18 cellular contexts compared by ENCODE assay signal in genomic region chr5:168591302-168592013, GRCh38. TPM values are rescaled to one million over a fixed set of nuclear protein-coding genes. Genes with fewer than 3 reads are reported as not detected.
DNase-seq lines count a peak whose midpoint lies in the region; ATAC-seq and TF ChIP-seq lines count a peak whose summit lies in the region.
"Had no signal": no experiment of that assay in that cellular context is flagged by ENCODE, and none has a peak within 500 bp of the region (broad histone marks: within the 10 kb centered on the region; RNA-seq: fewer than 3 reads in every experiment).

No MANE protein-coding gene starts in this region.

- intact Hi-C loops in activated CD4-positive, alpha-beta T cell treated with anti-CD3 and anti-CD28 coated beads, Interleukin-2, amount 10 ng/mL, durations not matched to agents 24 days and 14 days (cut with micrococcal nuclease): no loop called here
- intact Hi-C loops in adrenal gland (cut with DNase I) (no loop called here), right lobe of liver (cut with DNase I) (no loop called here)

- no peaks in the 10 kb centered on the region for H3K79me2 ChIP-seq in smooth muscle cell (ENCODE audit: low read depth)

- H3K27me3 Mint-ChIP-seq in activated CD4-positive, alpha-beta T cell treated with anti-CD3 and anti-CD28 coated beads, Interleukin-2, amount 10 ng/mL, durations not matched to agents 24 days and 14 days: peaks cover 35% of the 10 kb centered on the region
- H3K27me3 Mint-ChIP-seq in activated CD8-positive, alpha-beta memory T cell treated with anti-CD3 and anti-CD28 coated beads, Interleukin-2, amount 10 ng/mL, durations not matched to agents 7 days and 5 days: peaks cover 46% of the 10 kb centered on the region

- peak; percentile 3 to 36 (median 20) for ATAC-seq in right lobe of liver
- no peak for ATAC-seq in activated CD8-positive, alpha-beta memory T cell treated with anti-CD3 and anti-CD28 coated beads, Interleukin-2, amount 10 ng/mL, durations not matched to agents 7 days and 5 days
- ATAC-seq: HCT116, K562 had no signal

- no peak overlapping the region for H3K4me3 Mint-ChIP-seq in activated CD4-positive, alpha-beta T cell treated with anti-CD3 and anti-CD28 coated beads, Interleukin-2, amount 10 ng/mL, durations not matched to agents 24 days and 14 days
- H3K4me3 Mint-ChIP-seq in activated CD8-positive, alpha-beta memory T cell treated with anti-CD3 and anti-CD28 coated beads, Interleukin-2, amount 10 ng/mL, durations not matched to agents 7 days and 5 days: no peak overlapping the region

- no peaks in the 10 kb centered on the region for H3K9me3 ChIP-seq in adrenal gland (replicated peaks in 1 of 3)
- no peaks in the 10 kb centered on the region for H3K9me3 ChIP-seq in right lobe of liver
- no peaks in the 10 kb centered on the region for H3K9me3 ChIP-seq in smooth muscle cell (replicated peaks; ENCODE audit: low read depth)
- H3K9me3 ChIP-seq: SJCRH30 had no signal

- H3K27me3 ChIP-seq in adrenal gland (no peaks in the 10 kb centered on the region), right lobe of liver (no peaks in the 10 kb centered on the region), smooth muscle cell (ENCODE audit: low read depth) (no peaks in the 10 kb centered on the region)
- H3K27me3 ChIP-seq: SJCRH30 had no signal

- 60 to 64% (median 61%) methylated on average over 2 of the region's 2 CpGs for WGBS in adrenal gland, 4 donors
- 38% methylated on average over 2 of the region's 2 CpGs for WGBS in right lobe of liver (ENCODE audit: insufficient coverage, low coverage, low lambda C conversion rate, missing lambda C conversion rate)
- WGBS in smooth muscle cell (ENCODE audit: low lambda C conversion rate): 55% methylated on average over 2 of the region's 2 CpGs

- no peaks in the 10 kb centered on the region for H3K4me1 Mint-ChIP-seq in activated CD4-positive, alpha-beta T cell treated with anti-CD3 and anti-CD28 coated beads, Interleukin-2, amount 10 ng/mL, durations not matched to agents 24 days and 14 days
- H3K4me1 Mint-ChIP-seq in activated CD8-positive, alpha-beta memory T cell treated with anti-CD3 and anti-CD28 coated beads, Interleukin-2, amount 10 ng/mL, durations not matched to agents 7 days and 5 days: no peaks in the 10 kb centered on the region

- H3K4me3 ChIP-seq in adrenal gland (no peak overlapping the region), right lobe of liver (peak overlapping the region in 2 of 3 donors; percentile 5 to 14), smooth muscle cell (no peak overlapping the region)
- H3K4me3 ChIP-seq: K562, MG63, SJCRH30 had no signal

- H3K9me3 Mint-ChIP-seq in activated CD4-positive, alpha-beta T cell treated with anti-CD3 and anti-CD28 coated beads, Interleukin-2, amount 10 ng/mL, durations not matched to agents 24 days and 14 days: peaks cover 5% of the 10 kb centered on the region
- H3K9me3 Mint-ChIP-seq in activated CD8-positive, alpha-beta memory T cell treated with anti-CD3 and anti-CD28 coated beads, Interleukin-2, amount 10 ng/mL, durations not matched to agents 7 days and 5 days (ENCODE audit: low read depth): no peaks in the 10 kb centered on the region

- TF ChIP-seq POLR2A in adrenal gland (IDR thresholded peaks at IDR 0.05): no peak
- no peak for TF ChIP-seq POLR2A in right lobe of liver (IDR thresholded peaks at IDR 0.05)

- DNase-seq in activated CD4-positive, alpha-beta T cell treated with anti-CD3 and anti-CD28 coated beads, Interleukin-2, amount 10 ng/mL, durations not matched to agents 24 days and 14 days: peak; percentile 21
- no peak for DNase-seq in activated CD4-positive, alpha-beta T cell treated with anti-CD3 and anti-CD28 coated beads, Interleukin-2, amount 50 U/mL, for 4 hours
- DNase-seq in adrenal gland (no peak), right lobe of liver (no peak), smooth muscle cell (lab: John Stamatoyannopoulos, UW; ENCODE audit: unreplicated experiment) (no peak), glomerular visceral epithelial cell (ENCODE audit: extremely low spot score) (no peak), cerebellum (ENCODE audit: low spot score) (no peak)
- no peak for DNase-seq in activated CD8-positive, alpha-beta memory T cell treated with anti-CD3 and anti-CD28 coated beads, Interleukin-2, amount 10 ng/mL, durations not matched to agents 7 days and 5 days
- DNase-seq: C1 segment of cervical spinal cord, DMS79, MG63, NCI-H1105, NCI-H187, NCI-H446, RPMI8226, SJCRH30 had no signal

- no peak overlapping the region for H3K4me2 ChIP-seq in smooth muscle cell

- no peak overlapping the region for H3K27ac Mint-ChIP-seq in activated CD4-positive, alpha-beta T cell treated with anti-CD3 and anti-CD28 coated beads, Interleukin-2, amount 10 ng/mL, durations not matched to agents 24 days and 14 days
- H3K27ac Mint-ChIP-seq in activated CD8-positive, alpha-beta memory T cell treated with anti-CD3 and anti-CD28 coated beads, Interleukin-2, amount 10 ng/mL, durations not matched to agents 7 days and 5 days: no peak overlapping the region

- H3K9ac ChIP-seq in smooth muscle cell (ENCODE audit: low read depth): no peak overlapping the region

- H4K20me1 ChIP-seq in smooth muscle cell (ENCODE audit: low read depth): no peaks in the 10 kb centered on the region

- peak overlapping the region in 4 of 5 donors; percentile 35 to 81 (median 57) for H3K27ac ChIP-seq in adrenal gland
- peak overlapping the region; percentile 74 to 93 (median 87) for H3K27ac ChIP-seq in right lobe of liver
- no peak overlapping the region for H3K27ac ChIP-seq in smooth muscle cell (ENCODE audit: low read depth)
- H3K27ac ChIP-seq: SJCRH30 had no signal

- no peaks in the 10 kb centered on the region for H3K36me3 ChIP-seq in adrenal gland (replicated peaks in 1 of 2)
- no peaks in the 10 kb centered on the region for H3K36me3 ChIP-seq in right lobe of liver
- no peaks in the 10 kb centered on the region for H3K36me3 ChIP-seq in smooth muscle cell (ENCODE audit: low read depth)
- H3K36me3 ChIP-seq: MG63, SJCRH30 had no signal

- H2AFZ ChIP-seq in smooth muscle cell (ENCODE audit: low read depth): peak overlapping the region; percentile 13

- peaks cover 12 to 16% of the 10 kb centered on the region in 2 donors for H3K4me1 ChIP-seq in adrenal gland (replicated peaks in 1 of 2)
- H3K4me1 ChIP-seq in right lobe of liver: peaks cover 0 to 27% (median 11%) of the 10 kb centered on the region in 4 donors
- H3K4me1 ChIP-seq in smooth muscle cell (ENCODE audit: low read depth): no peaks in the 10 kb centered on the region
- H3K4me1 ChIP-seq: SJCRH30 had no signal

- no peaks in the 10 kb centered on the region for H3F3A ChIP-seq in smooth muscle cell (ENCODE audit: low read depth)

- TF ChIP-seq CTCF in adrenal gland (IDR thresholded peaks at IDR 0.05): no peak
- TF ChIP-seq CTCF in right lobe of liver (IDR thresholded peaks at IDR 0.05): no peak
- no peak for TF ChIP-seq CTCF in smooth muscle cell (IDR thresholded peaks at IDR 0.05; ENCODE audit: borderline replicate concordance, insufficient read depth, poor library complexity, severe bottlenecking)

- CTCF ChIA-PET in activated CD8-positive, alpha-beta memory T cell treated with anti-CD3 and anti-CD28 coated beads, Interleukin-2, amount 10 ng/mL, durations not matched to agents 7 days and 5 days (lab: Charles Lee): no interaction called here

- no peaks in the 10 kb centered on the region for H3K36me3 Mint-ChIP-seq in activated CD4-positive, alpha-beta T cell treated with anti-CD3 and anti-CD28 coated beads, Interleukin-2, amount 10 ng/mL, durations not matched to agents 24 days and 14 days (ENCODE audit: low read depth)
- no peaks in the 10 kb centered on the region for H3K36me3 Mint-ChIP-seq in activated CD8-positive, alpha-beta memory T cell treated with anti-CD3 and anti-CD28 coated beads, Interleukin-2, amount 10 ng/mL, durations not matched to agents 7 days and 5 days

RNA-seq across cellular contexts. Expression of gene PANK3, which starts 12.3 kb away (rescaled TPM):
- total RNA-seq in activated CD4-positive, alpha-beta T cell treated with anti-CD3 and anti-CD28 coated beads, Interleukin-2, amount 10 ng/mL, durations not matched to agents 24 days and 14 days: 73.1 and 81.2 TPM in 2 replicates
- 100 to 1,000 TPM in 2 of 8 donors, 10 to 100 TPM in 6; 27.8 to 130 (median 68.5) TPM for total RNA-seq in adrenal gland
- 10 to 100 TPM in 1 of 3 donors, 1 to 10 TPM in 2; 5.2 to 53.0 (median 6.0) TPM for polyA plus RNA-seq in adrenal gland
- total RNA-seq in right lobe of liver: 10 to 100 TPM; 30.1 to 85.4 (median 46.3) TPM
- 52.5 and 70.3 TPM in 2 replicates for total RNA-seq in smooth muscle cell
- 10.7 and 15.8 TPM in 2 replicates for polyA plus RNA-seq in smooth muscle cell
- total RNA-seq in activated CD8-positive, alpha-beta memory T cell treated with anti-CD3 and anti-CD28 coated beads, Interleukin-2, amount 10 ng/mL, durations not matched to agents 7 days and 5 days: 10 to 100 TPM; 47.9 to 55.7 TPM
- 162 TPM for total RNA-seq in cerebellum

Comparison
In these comparisons a context has a peak if more than half of its experiments do, and no peak if none do; other contexts are left out.
1. H3K4me3 ChIP-seq: peak in right lobe of liver (2 of 3); none in adrenal gland (0 of 4) and smooth muscle cell (single experiment).